ENCODE assay signal across 16 cellular contexts in genomic region chr3:112109313-112109712, GRCh38. TPM values are rescaled to one million over a fixed set of nuclear protein-coding genes. Genes with fewer than 3 reads are reported as not detected.
DNase-seq lines count a peak whose midpoint lies in the region; TF ChIP-seq lines count a peak whose summit lies in the region.
"Had no signal": no experiment of that assay in that cellular context is flagged by ENCODE, and none has a peak within 500 bp of the region (broad histone marks: within the 10 kb centered on the region; RNA-seq: fewer than 3 reads in every experiment).

No MANE protein-coding gene starts in this region.

- TF ChIP-seq CTCF in OCI-LY7 (conservative IDR thresholded peaks at IDR 0.05; ENCODE audit: low read length), result no peak
- no peak for TF ChIP-seq CTCF in parathyroid adenoma (IDR thresholded peaks at IDR 0.05)

- H3K4me2 ChIP-seq in OCI-LY7 (ENCODE audit: low read length) (peak overlapping the region; percentile 46), parathyroid adenoma (ENCODE audit: low read length) (peak overlapping the region; percentile 16)

- peak overlapping the region; percentile 67 for H3K27ac ChIP-seq in OCI-LY7 (ENCODE audit: low read depth, low read length, poor library complexity, severe bottlenecking)
- no peak overlapping the region for H3K27ac ChIP-seq in parathyroid adenoma
- H3K27ac ChIP-seq: dorsolateral prefrontal cortex, uterus had no signal

- H3K27me3 ChIP-seq in parathyroid adenoma (ENCODE audit: control insufficient read depth, insufficient read depth, low read length), result no peaks in the 10 kb centered on the region
- H3K27me3 ChIP-seq: stomach, uterus had no signal

- DNase-seq in NCI-H1417 (lab: John Stamatoyannopoulos, UW) (peak; percentile 62 to 85 (median 66)), NCI-H1417 treated with DMSO at 0.1 percent for 48 hours (lab: John Stamatoyannopoulos, UW) (no peak), NCI-H2107 (lab: John Stamatoyannopoulos, UW) (peak; percentile 38), OCI-LY7 (ENCODE audit: low spot score) (peak; percentile 19), HCEC 1CT (no peak), cortex of kidney (lab: John Stamatoyannopoulos, UW) (no peak), NOMO-1 treated with dmso at 0.1 percent for 144 hours (lab: John Stamatoyannopoulos, UW; ENCODE audit: unreplicated experiment) (no peak)
- DNase-seq: activated CD4-positive, alpha-beta T cell treated with anti-CD3 and anti-CD28 coated beads, Interleukin-2, amount 50 U/mL, for 48 hours; activated naive CD8-positive, alpha-beta T cell treated with anti-CD3 and anti-CD28 coated beads for 36 hours; activated T-cell treated with anti-CD3 and anti-CD28 coated beads, Interleukin-2, amount 50 U/mL, for 48 hours; dorsolateral prefrontal cortex; mesenchymal stem cell; retina; stomach; uterus had no signal

- H2AFZ ChIP-seq in OCI-LY7 (ENCODE audit: low read length), result peak overlapping the region; percentile 51; the same call in 1 of the 2 replicates
- H2AFZ ChIP-seq in parathyroid adenoma, result peak overlapping the region; percentile 30

- intact Hi-C loops in OCI-LY7 (cut with micrococcal nuclease; ENCODE audit: unreplicated experiment), result no loop called here

- H3K36me3 ChIP-seq in OCI-LY7 (ENCODE audit: insufficient read depth, low read length) (peaks cover 22% of the 10 kb centered on the region), parathyroid adenoma (ENCODE audit: control insufficient read depth, insufficient read depth, low read length) (no peaks in the 10 kb centered on the region)
- H3K36me3 ChIP-seq: uterus had no signal

- CTCF ChIA-PET in OCI-LY7 (lab: Charles Lee; ENCODE audit: unreplicated experiment), result interaction anchor here (1.2 kb wide), 1 partner anchor 17 kb away, joined by 3 read pairs; no protein-coding TSS in a partner anchor

- H4K20me1 ChIP-seq in OCI-LY7 (ENCODE audit: insufficient read depth, low read length), result no peaks in the 10 kb centered on the region

- H3K4me1 ChIP-seq in OCI-LY7 (ENCODE audit: insufficient read depth, low read length, poor library complexity, severe bottlenecking) (peaks cover 57% of the 10 kb centered on the region), parathyroid adenoma (no peaks in the 10 kb centered on the region)
- H3K4me1 ChIP-seq: uterus had no signal

- H3K9me3 ChIP-seq in OCI-LY7 (ENCODE audit: low read length) (no peaks in the 10 kb centered on the region), parathyroid adenoma (ENCODE audit: control insufficient read depth, low read length) (no peaks in the 10 kb centered on the region)
- H3K9me3 ChIP-seq: stomach, uterus had no signal

- H3K9me2 ChIP-seq in OCI-LY7 (ENCODE audit: insufficient read depth, low read length), result no peaks in the 10 kb centered on the region

- POLR2A ChIA-PET in OCI-LY7 (lab: Charles Lee), result interaction anchor here (1.0 to 7.4 kb wide), 11 partner anchors 8 to 422 kb away, joined by 3 to 169 read pairs (median 8); partner anchors contain the start of genes ABHD10 and GCSAM

- no peak overlapping the region for H3K9ac ChIP-seq in parathyroid adenoma

- H3K4me3 ChIP-seq in OCI-LY7 (ENCODE audit: low read depth, low read length, poor library complexity, severe bottlenecking) (peak overlapping the region; percentile 3), parathyroid adenoma (ENCODE audit: low read depth, low read length) (no peak overlapping the region)
- H3K4me3 ChIP-seq: dorsolateral prefrontal cortex, stomach, uterus had no signal

- TSS peak; percentile 26 for BruUV-seq in OCI-LY7 (replicated peaks; lab: Mats Ljungman, UMichigan)

- H3K79me2 ChIP-seq in OCI-LY7 (ENCODE audit: insufficient read depth, low read depth, low read length) (no peaks in the 10 kb centered on the region; the same call in 1 of the 2 replicates), parathyroid adenoma (no peaks in the 10 kb centered on the region)

RNA-seq across cellular contexts. Expression of gene C3orf52, which starts 23.1 kb away (rescaled TPM):
- 19.0 and 20.1 TPM in 2 replicates for total RNA-seq in OCI-LY7 (2014; rRNA removed; shearing (Covaris generic))
- total RNA-seq in OCI-LY7 (2022), result 11.2 and 17.9 TPM in 2 replicates

RNA-seq across cellular contexts. Expression of gene GCSAM, which starts 23.7 kb away (rescaled TPM):
- total RNA-seq in OCI-LY7 (2014; rRNA removed; shearing (Covaris generic)), result 160 and 193 TPM in 2 replicates
- total RNA-seq in OCI-LY7 (2022), result 195 and 247 TPM in 2 replicates

Comparison
In these comparisons a context has a peak if more than half of its experiments do, and no peak if none do; other contexts are left out.
1. DNase-seq: peak in NCI-H1417 (3 of 3), NCI-H2107 (single experiment) and OCI-LY7 (single experiment); none in NCI-H1417 treated with DMSO at 0.1 percent for 48 hours (single experiment), HCEC 1CT (single experiment), cortex of kidney (single experiment) and NOMO-1 treated with dmso at 0.1 percent for 144 hours (single experiment).